In the genomic region with DNA sequence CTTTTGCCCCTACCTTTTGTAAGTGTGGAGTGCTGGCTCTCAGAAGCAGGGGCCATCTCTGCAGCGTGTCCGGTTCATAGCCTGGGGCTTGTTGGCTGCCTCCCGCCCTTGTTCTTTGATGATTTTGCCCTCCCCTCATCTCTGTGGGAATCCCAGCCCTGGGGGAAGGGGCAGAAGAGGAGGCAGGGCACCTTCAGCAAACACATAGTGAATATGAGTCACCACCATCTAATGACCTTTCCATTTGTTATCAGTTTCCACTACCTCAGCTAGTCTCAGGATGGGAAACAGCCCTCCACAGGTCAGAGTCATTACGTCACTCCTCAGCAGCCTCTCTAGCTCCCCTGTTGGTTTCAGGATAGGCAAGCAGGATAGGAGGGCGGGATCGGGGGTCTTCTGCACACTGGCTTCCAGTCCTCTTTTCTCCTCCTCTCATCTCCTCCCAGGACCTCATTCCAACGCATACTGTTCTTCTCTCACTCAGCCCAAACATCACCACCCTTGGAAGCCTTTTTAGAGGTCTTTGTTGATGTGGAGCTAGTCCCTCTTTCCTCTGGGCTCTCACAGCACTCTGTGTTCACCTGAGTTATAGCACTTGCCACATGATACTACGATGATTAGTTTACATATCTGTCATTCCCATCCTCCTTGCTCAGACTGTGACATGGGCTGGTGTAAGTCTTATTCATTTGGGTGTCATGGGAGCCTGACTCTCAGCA, we compare ENCODE assay signal across 1 cellular context.
TF ChIP-seq lines count a peak whose summit lies in the region.

No MANE protein-coding gene starts in this region.

TF ChIP-seq in HepG2, 621 proteins besides CTCF, POLR2A, EP300 and RAD21 (continued from another document and continues in another):
- TF ChIP-seq, protein P1, sequence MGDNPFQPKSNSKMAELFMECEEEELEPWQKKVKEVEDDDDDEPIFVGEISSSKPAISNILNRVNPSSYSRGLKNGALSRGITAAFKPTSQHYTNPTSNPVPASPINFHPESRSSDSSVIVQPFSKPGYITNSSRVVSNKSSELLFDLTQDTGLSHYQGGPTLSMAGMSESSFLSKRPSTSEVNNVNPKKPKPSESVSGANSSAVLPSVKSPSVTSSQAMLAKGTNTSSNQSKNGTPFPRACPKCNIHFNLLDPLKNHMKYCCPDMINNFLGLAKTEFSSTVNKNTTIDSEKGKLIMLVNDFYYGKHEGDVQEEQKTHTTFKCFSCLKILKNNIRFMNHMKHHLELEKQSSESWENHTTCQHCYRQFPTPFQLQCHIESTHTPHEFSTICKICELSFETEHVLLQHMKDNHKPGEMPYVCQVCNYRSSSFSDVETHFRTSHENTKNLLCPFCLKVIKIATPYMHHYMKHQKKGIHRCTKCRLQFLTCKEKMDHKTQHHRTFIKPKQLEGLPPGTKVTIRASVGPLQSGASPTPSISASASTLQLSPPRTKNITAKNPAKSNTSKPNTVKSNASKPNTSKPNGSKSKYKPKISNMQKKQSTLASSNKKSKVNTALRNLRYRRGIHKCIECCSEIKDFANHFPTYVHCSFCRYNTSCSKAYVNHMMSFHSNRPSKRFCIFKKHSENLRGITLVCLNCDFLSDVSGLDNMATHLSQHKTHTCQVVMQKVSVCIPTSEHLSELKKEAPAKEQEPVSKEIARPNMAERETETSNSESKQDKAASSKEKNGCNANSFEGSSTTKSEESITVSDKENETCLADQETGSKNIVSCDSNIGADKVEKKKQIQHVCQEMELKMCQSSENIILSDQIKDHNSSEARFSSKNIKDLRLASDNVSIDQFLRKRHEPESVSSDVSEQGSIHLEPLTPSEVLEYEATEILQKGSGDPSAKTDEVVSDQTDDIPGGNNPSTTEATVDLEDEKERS (CRISPR knock-in tag; IDR thresholded peaks at IDR 0.05) = 0 out of 2 replicates have a peak, but pooled peaks have one; percentile 20
- TF ChIP-seq RARA (CRISPR knock-in tag; IDR thresholded peaks at IDR 0.05) = peak; percentile 93
- no peak for TF ChIP-seq MAFG (CRISPR knock-in tag; IDR thresholded peaks at IDR 0.05)
- peak; percentile 84 for TF ChIP-seq TARDBP (CRISPR knock-in tag; IDR thresholded peaks at IDR 0.05)
- TF ChIP-seq GATAD1 (CRISPR knock-in tag; IDR thresholded peaks at IDR 0.05) = peak; percentile 46
- TF ChIP-seq THAP7 (CRISPR knock-in tag; IDR thresholded peaks at IDR 0.05) = no peak
- TF ChIP-seq DPF2 (CRISPR knock-in tag; IDR thresholded peaks at IDR 0.05; ENCODE audit: borderline replicate concordance, low read depth) = peak; percentile 84
- TF ChIP-seq YY1 (IDR thresholded peaks at IDR 0.05; ENCODE audit: insufficient read depth, insufficient replicate concordance, low read depth, low read length) = peak; percentile 17
- TF ChIP-seq, protein P2, sequence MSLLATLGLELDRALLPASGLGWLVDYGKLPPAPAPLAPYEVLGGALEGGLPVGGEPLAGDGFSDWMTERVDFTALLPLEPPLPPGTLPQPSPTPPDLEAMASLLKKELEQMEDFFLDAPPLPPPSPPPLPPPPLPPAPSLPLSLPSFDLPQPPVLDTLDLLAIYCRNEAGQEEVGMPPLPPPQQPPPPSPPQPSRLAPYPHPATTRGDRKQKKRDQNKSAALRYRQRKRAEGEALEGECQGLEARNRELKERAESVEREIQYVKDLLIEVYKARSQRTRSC (CRISPR knock-in tag; IDR thresholded peaks at IDR 0.05; ENCODE audit: low read depth) = no peak
- TF ChIP-seq ZNF589 (CRISPR knock-in tag; conservative IDR thresholded peaks at IDR 0.05) = 0 out of 2 replicates have a peak, but pooled peaks have one; percentile 24
- TF ChIP-seq ZNF879 (CRISPR knock-in tag; IDR thresholded peaks at IDR 0.05) = no peak
- TF ChIP-seq ZNF652 (CRISPR knock-in tag; IDR thresholded peaks at IDR 0.05; ENCODE audit: borderline replicate concordance, low read depth) = peak; percentile 20; the same call in 1 of the 2 replicates
- TF ChIP-seq EZH2 (conservative IDR thresholded peaks at IDR 0.05; ENCODE audit: low read depth, low read length) = no peak
- TF ChIP-seq KMT2B (CRISPR knock-in tag; IDR thresholded peaks at IDR 0.05) = peak; percentile 63; the same call in 1 of the 2 replicates
- no peak for TF ChIP-seq NFE2L1 (CRISPR knock-in tag; IDR thresholded peaks at IDR 0.05; ENCODE audit: borderline replicate concordance)
- TF ChIP-seq CREM (IDR thresholded peaks at IDR 0.05) = peak; percentile 83; the same call in 1 of the 2 replicates
- TF ChIP-seq CREM (CRISPR knock-in tag; IDR thresholded peaks at IDR 0.05) = no peak
- peak; percentile 57 for TF ChIP-seq HNF4A (CRISPR knock-in tag; IDR thresholded peaks at IDR 0.05)
- TF ChIP-seq CENPX (CRISPR knock-in tag; IDR thresholded peaks at IDR 0.05) = no peak
- TF ChIP-seq TBL1XR1 (IDR thresholded peaks at IDR 0.05; ENCODE audit: borderline replicate concordance, low read length, partially characterized antibody) = peak; percentile 85
- TF ChIP-seq ZNF557 (CRISPR knock-in tag; IDR thresholded peaks at IDR 0.05) = 0 out of 2 replicates have a peak, but pooled peaks have one; percentile 32
- TF ChIP-seq, protein P3, sequence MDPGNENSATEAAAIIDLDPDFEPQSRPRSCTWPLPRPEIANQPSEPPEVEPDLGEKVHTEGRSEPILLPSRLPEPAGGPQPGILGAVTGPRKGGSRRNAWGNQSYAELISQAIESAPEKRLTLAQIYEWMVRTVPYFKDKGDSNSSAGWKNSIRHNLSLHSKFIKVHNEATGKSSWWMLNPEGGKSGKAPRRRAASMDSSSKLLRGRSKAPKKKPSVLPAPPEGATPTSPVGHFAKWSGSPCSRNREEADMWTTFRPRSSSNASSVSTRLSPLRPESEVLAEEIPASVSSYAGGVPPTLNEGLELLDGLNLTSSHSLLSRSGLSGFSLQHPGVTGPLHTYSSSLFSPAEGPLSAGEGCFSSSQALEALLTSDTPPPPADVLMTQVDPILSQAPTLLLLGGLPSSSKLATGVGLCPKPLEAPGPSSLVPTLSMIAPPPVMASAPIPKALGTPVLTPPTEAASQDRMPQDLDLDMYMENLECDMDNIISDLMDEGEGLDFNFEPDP (CRISPR knock-in tag; conservative IDR thresholded peaks at IDR 0.05) = no peak
- TF ChIP-seq PCBP1 (IDR thresholded peaks at IDR 0.05; ENCODE audit: borderline replicate concordance, low read depth, low read length) = no peak
- TF ChIP-seq KDM2A (CRISPR knock-in tag; IDR thresholded peaks at IDR 0.05; ENCODE audit: borderline replicate concordance, low read depth) = 0 out of 2 replicates have a peak, but pooled peaks have one; percentile 14
- TF ChIP-seq ZNF660 (CRISPR knock-in tag; IDR thresholded peaks at IDR 0.05; ENCODE audit: borderline replicate concordance, low read depth) = no peak
- no peak for TF ChIP-seq PLRG1 (conservative IDR thresholded peaks at IDR 0.05)
- no peak for TF ChIP-seq NFE2L2 (IDR thresholded peaks at IDR 0.05; ENCODE audit: low read length)
- TF ChIP-seq ZNF691 (CRISPR knock-in tag; IDR thresholded peaks at IDR 0.05; ENCODE audit: borderline replicate concordance, low read depth) = peak; percentile 84; the same call in 1 of the 2 replicates
- TF ChIP-seq HOXA3 (CRISPR knock-in tag; IDR thresholded peaks at IDR 0.05) = peak; percentile 90
- peak; percentile 57; the same call in 1 of the 2 replicates for TF ChIP-seq CBX5 (CRISPR knock-in tag; IDR thresholded peaks at IDR 0.05; ENCODE audit: borderline replicate concordance)
- no peak for TF ChIP-seq CCDC6 (CRISPR knock-in tag; IDR thresholded peaks at IDR 0.05)
- peak; percentile 88 for TF ChIP-seq NCOA2 (CRISPR knock-in tag; IDR thresholded peaks at IDR 0.05)
- no peak for TF ChIP-seq FOXM1 (CRISPR knock-in tag; IDR thresholded peaks at IDR 0.05)
- TF ChIP-seq SIX1 (CRISPR knock-in tag; IDR thresholded peaks at IDR 0.05; ENCODE audit: borderline replicate concordance) = peak; percentile 52; the same call in 1 of the 2 replicates
- no peak for TF ChIP-seq HOXA7 (CRISPR knock-in tag; IDR thresholded peaks at IDR 0.05)
- peak; percentile 98 for TF ChIP-seq JUND (CRISPR knock-in tag; IDR thresholded peaks at IDR 0.05)
- no peak for TF ChIP-seq ELF4 (CRISPR knock-in tag; IDR thresholded peaks at IDR 0.05; ENCODE audit: borderline replicate concordance)
- no peak for TF ChIP-seq ZSCAN30 (CRISPR knock-in tag; IDR thresholded peaks at IDR 0.05)
- TF ChIP-seq ZNF335 (CRISPR knock-in tag; IDR thresholded peaks at IDR 0.05) = no peak
- TF ChIP-seq DDIT3 (CRISPR knock-in tag; IDR thresholded peaks at IDR 0.05) = no peak
- TF ChIP-seq ZNF564 (CRISPR knock-in tag; IDR thresholded peaks at IDR 0.05) = no peak
- TF ChIP-seq ZNF800 (CRISPR knock-in tag; IDR thresholded peaks at IDR 0.05) = no peak
- TF ChIP-seq ELF3 (CRISPR knock-in tag; IDR thresholded peaks at IDR 0.05) = peak; percentile 78
- no peak for TF ChIP-seq ZNF552 (CRISPR knock-in tag; IDR thresholded peaks at IDR 0.05; ENCODE audit: borderline replicate concordance)
- peak; percentile 79 for TF ChIP-seq BCL6 (CRISPR knock-in tag; IDR thresholded peaks at IDR 0.05)
- TF ChIP-seq, protein P4, sequence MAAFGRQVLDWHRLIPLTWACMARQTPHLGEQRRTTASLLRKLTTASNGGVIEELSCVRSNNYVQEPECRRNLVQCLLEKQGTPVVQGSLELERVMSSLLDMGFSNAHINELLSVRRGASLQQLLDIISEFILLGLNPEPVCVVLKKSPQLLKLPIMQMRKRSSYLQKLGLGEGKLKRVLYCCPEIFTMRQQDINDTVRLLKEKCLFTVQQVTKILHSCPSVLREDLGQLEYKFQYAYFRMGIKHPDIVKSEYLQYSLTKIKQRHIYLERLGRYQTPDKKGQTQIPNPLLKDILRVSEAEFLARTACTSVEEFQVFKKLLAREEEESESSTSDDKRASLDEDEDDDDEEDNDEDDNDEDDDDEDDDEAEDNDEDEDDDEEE (CRISPR knock-in tag; IDR thresholded peaks at IDR 0.05) = 0 out of 2 replicates have a peak, but pooled peaks have one; percentile 42
- TF ChIP-seq MTF1 (CRISPR knock-in tag; IDR thresholded peaks at IDR 0.05) = no peak
- no peak for TF ChIP-seq ZKSCAN5 (CRISPR knock-in tag; IDR thresholded peaks at IDR 0.05)
- peak; percentile 75; the same call in 1 of the 2 replicates for TF ChIP-seq ZNF605 (CRISPR knock-in tag; IDR thresholded peaks at IDR 0.05)
- TF ChIP-seq, protein P5, sequence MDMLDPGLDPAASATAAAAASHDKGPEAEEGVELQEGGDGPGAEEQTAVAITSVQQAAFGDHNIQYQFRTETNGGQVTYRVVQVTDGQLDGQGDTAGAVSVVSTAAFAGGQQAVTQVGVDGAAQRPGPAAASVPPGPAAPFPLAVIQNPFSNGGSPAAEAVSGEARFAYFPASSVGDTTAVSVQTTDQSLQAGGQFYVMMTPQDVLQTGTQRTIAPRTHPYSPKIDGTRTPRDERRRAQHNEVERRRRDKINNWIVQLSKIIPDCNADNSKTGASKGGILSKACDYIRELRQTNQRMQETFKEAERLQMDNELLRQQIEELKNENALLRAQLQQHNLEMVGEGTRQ (IDR thresholded peaks at IDR 0.05; ENCODE audit: low read depth, low read length) = no peak
- TF ChIP-seq, protein P5 (CRISPR knock-in tag; IDR thresholded peaks at IDR 0.05; ENCODE audit: borderline replicate concordance) = no peak
- TF ChIP-seq BRCA1 (CRISPR knock-in tag; IDR thresholded peaks at IDR 0.05) = 0 out of 2 replicates have a peak, but pooled peaks have one; percentile 37
- TF ChIP-seq, protein P6, sequence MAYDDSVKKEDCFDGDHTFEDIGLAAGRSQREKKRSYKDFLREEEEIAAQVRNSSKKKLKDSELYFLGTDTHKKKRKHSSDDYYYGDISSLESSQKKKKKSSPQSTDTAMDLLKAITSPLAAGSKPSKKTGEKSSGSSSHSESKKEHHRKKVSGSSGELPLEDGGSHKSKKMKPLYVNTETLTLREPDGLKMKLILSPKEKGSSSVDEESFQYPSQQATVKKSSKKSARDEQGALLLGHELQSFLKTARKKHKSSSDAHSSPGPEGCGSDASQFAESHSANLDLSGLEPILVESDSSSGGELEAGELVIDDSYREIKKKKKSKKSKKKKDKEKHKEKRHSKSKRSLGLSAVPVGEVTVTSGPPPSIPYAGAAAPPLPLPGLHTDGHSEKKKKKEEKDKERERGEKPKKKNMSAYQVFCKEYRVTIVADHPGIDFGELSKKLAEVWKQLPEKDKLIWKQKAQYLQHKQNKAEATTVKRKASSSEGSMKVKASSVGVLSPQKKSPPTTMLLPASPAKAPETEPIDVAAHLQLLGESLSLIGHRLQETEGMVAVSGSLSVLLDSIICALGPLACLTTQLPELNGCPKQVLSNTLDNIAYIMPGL (CRISPR knock-in tag; IDR thresholded peaks at IDR 0.05; ENCODE audit: borderline replicate concordance in 1 of 2, low read depth in 1 of 2) = peak; percentile 39 to 71; a peak in 3 of 4 replicates
- no peak for TF ChIP-seq GTF2F1 (IDR thresholded peaks at IDR 0.05; ENCODE audit: low read length)
- peak; percentile 91; the same call in 1 of the 2 replicates for TF ChIP-seq SOX5 (CRISPR knock-in tag; IDR thresholded peaks at IDR 0.05; ENCODE audit: borderline replicate concordance)
